Comparison of ENCODE assay signal across 11 cellular contexts in genomic region chr11:62667460-62667859, GRCh38. TPM values are rescaled to one million over a fixed set of nuclear protein-coding genes. Genes with fewer than 3 reads are reported as not detected.
DNase-seq lines count a peak whose midpoint lies in the region; ATAC-seq and TF ChIP-seq lines count a peak whose summit lies in the region.
"Had no signal": no experiment of that assay in that cellular context is flagged by ENCODE, and none has a peak within 500 bp of the region (broad histone marks: within the 10 kb centered on the region; RNA-seq: fewer than 3 reads in every experiment).

No MANE protein-coding gene starts in this region.

- H2AFZ ChIP-seq in Loucy (ENCODE audit: low read length) = no peak overlapping the region

- H3K36me3 Mint-ChIP-seq in activated naive CD8-positive, alpha-beta T cell treated with anti-CD3 and anti-CD28 coated beads, Interleukin-2, amount 10 ng/mL, durations not matched to agents 7 days and 5 days = peaks cover 18% of the 10 kb centered on the region
- H3K36me3 Mint-ChIP-seq in neural crest cell (ENCODE audit: low read depth) = peaks cover 18% of the 10 kb centered on the region

- no peaks in the 10 kb centered on the region for H3K27me3 ChIP-seq in DOHH2 (ENCODE audit: control insufficient read depth, low read length)
- no peaks in the 10 kb centered on the region for H3K27me3 ChIP-seq in Loucy (ENCODE audit: insufficient read depth, low read length, poor library complexity, severe bottlenecking)
- H3K27me3 ChIP-seq in suprapubic skin = no peaks in the 10 kb centered on the region
- H3K27me3 ChIP-seq: heart left ventricle had no signal

- H3K4me2 ChIP-seq in DOHH2 (ENCODE audit: low read length) (peak overlapping the region; percentile 99), Loucy (ENCODE audit: low read depth, low read length, poor library complexity, severe bottlenecking) (peak overlapping the region; percentile 79)

- H3K4me3 Mint-ChIP-seq in activated naive CD8-positive, alpha-beta T cell treated with anti-CD3 and anti-CD28 coated beads, Interleukin-2, amount 10 ng/mL, durations not matched to agents 7 days and 5 days = peak overlapping the region; percentile 49
- peak overlapping the region; percentile 100 for H3K4me3 Mint-ChIP-seq in neural crest cell

- no peaks in the 10 kb centered on the region for H3K27me3 Mint-ChIP-seq in activated naive CD8-positive, alpha-beta T cell treated with anti-CD3 and anti-CD28 coated beads, Interleukin-2, amount 10 ng/mL, durations not matched to agents 7 days and 5 days
- peaks cover 6% of the 10 kb centered on the region for H3K27me3 Mint-ChIP-seq in neural crest cell (ENCODE audit: low read depth)

- H3K27ac ChIP-seq in DOHH2 (ENCODE audit: low read depth, low read length) (peak overlapping the region; percentile 92), suprapubic skin (no peak overlapping the region)

- peaks cover 39% of the 10 kb centered on the region for H3K4me1 Mint-ChIP-seq in activated naive CD8-positive, alpha-beta T cell treated with anti-CD3 and anti-CD28 coated beads, Interleukin-2, amount 10 ng/mL, durations not matched to agents 7 days and 5 days
- peaks cover 59% of the 10 kb centered on the region for H3K4me1 Mint-ChIP-seq in neural crest cell

- no peak for ATAC-seq in activated naive CD8-positive, alpha-beta T cell treated with anti-CD3 and anti-CD28 coated beads, Interleukin-2, amount 10 ng/mL, durations not matched to agents 7 days and 5 days (ENCODE audit: low read depth)
- ATAC-seq in GM18873 (IDR thresholded peaks at IDR 0.05; ENCODE audit: low FRiP score, unreplicated experiment) = no peak
- ATAC-seq: heart left ventricle had no signal

- peaks cover 54% of the 10 kb centered on the region for H3K4me1 ChIP-seq in DOHH2 (ENCODE audit: control insufficient read depth, low read length)
- peaks cover 44% of the 10 kb centered on the region for H3K4me1 ChIP-seq in Loucy (ENCODE audit: insufficient read depth, low read length, poor library complexity, severe bottlenecking)
- H3K4me1 ChIP-seq in suprapubic skin = peaks cover 61% of the 10 kb centered on the region

- H3F3A ChIP-seq in DOHH2 (ENCODE audit: control insufficient read depth, insufficient read depth) = peaks cover 52% of the 10 kb centered on the region
- H3F3A ChIP-seq in Loucy (ENCODE audit: low read depth) = peaks cover 5% of the 10 kb centered on the region; the same call in 1 of the 2 replicates

- no peak for TF ChIP-seq EP300 in suprapubic skin (IDR thresholded peaks at IDR 0.05)

- no peak for TF ChIP-seq POLR2A in suprapubic skin (IDR thresholded peaks at IDR 0.05)

- no peaks in the 10 kb centered on the region for H3K9me3 Mint-ChIP-seq in activated naive CD8-positive, alpha-beta T cell treated with anti-CD3 and anti-CD28 coated beads, Interleukin-2, amount 10 ng/mL, durations not matched to agents 7 days and 5 days
- H3K9me3 Mint-ChIP-seq in neural crest cell = no peaks in the 10 kb centered on the region

- H3K4me3 ChIP-seq in DOHH2 (ENCODE audit: low read length) = peak overlapping the region; percentile 98
- no peak overlapping the region for H3K4me3 ChIP-seq in Loucy (ENCODE audit: low read length, poor library complexity, severe bottlenecking)
- no peak overlapping the region for H3K4me3 ChIP-seq in suprapubic skin

- H3K9me2 ChIP-seq in DOHH2 (replicated peaks; ENCODE audit: control insufficient read depth, low read length) (no peaks in the 10 kb centered on the region), Loucy (replicated peaks; ENCODE audit: low read depth, low read length) (no peaks in the 10 kb centered on the region)

- H3K36me3 ChIP-seq in DOHH2 (ENCODE audit: control insufficient read depth, low read length) (peaks cover 74% of the 10 kb centered on the region), Loucy (ENCODE audit: insufficient read depth, low read length) (peaks cover 5% of the 10 kb centered on the region; the same call in 1 of the 2 replicates), suprapubic skin (peaks cover 15% of the 10 kb centered on the region)

- WGBS in suprapubic skin = 100% methylated on average over 2 of the region's 2 CpGs

- POLR2A ChIA-PET in activated naive CD8-positive, alpha-beta T cell treated with anti-CD3 and anti-CD28 coated beads, Interleukin-2, amount 10 ng/mL, durations not matched to agents 7 days and 5 days (lab: Charles Lee) = interaction anchor here (0.5 to 7.0 kb wide), 14 partner anchors 8 to 243 kb away, joined by 3 to 187 read pairs (median 4); partner anchors contain the start of genes B3GAT3, EML3, GANAB and INTS5

- no peaks in the 10 kb centered on the region for H3K9me3 ChIP-seq in DOHH2 (ENCODE audit: control insufficient read depth, insufficient read depth, low read length)
- H3K9me3 ChIP-seq in Loucy (ENCODE audit: insufficient read depth, low read depth, low read length) = no peaks in the 10 kb centered on the region
- no peaks in the 10 kb centered on the region for H3K9me3 ChIP-seq in suprapubic skin
- H3K9me3 ChIP-seq: heart left ventricle had no signal

- H4K20me1 ChIP-seq in DOHH2 (ENCODE audit: control insufficient read depth, insufficient read depth, low read depth, low read length) = peaks cover 12% of the 10 kb centered on the region
- peaks cover 21% of the 10 kb centered on the region for H4K20me1 ChIP-seq in Loucy (ENCODE audit: insufficient read depth, low read length, poor library complexity, severe bottlenecking)

- H3K79me2 ChIP-seq in DOHH2 (ENCODE audit: control insufficient read depth, low read length) (peaks cover 87% of the 10 kb centered on the region), Loucy (ENCODE audit: insufficient read depth, low read length) (peaks cover 74% of the 10 kb centered on the region)

- TF ChIP-seq CTCF in DOHH2 (IDR thresholded peaks at IDR 0.05; ENCODE audit: low read depth, low read length, poor library complexity, severe bottlenecking) = no peak
- no peak for TF ChIP-seq CTCF in Loucy (conservative IDR thresholded peaks at IDR 0.05; ENCODE audit: low read length)
- no peak for TF ChIP-seq CTCF in neural crest cell (conservative IDR thresholded peaks at IDR 0.05)
- TF ChIP-seq CTCF in suprapubic skin (IDR thresholded peaks at IDR 0.05) = no peak

- H3K9ac ChIP-seq in Loucy (ENCODE audit: low read depth, low read length, poor library complexity, severe bottlenecking) = peak overlapping the region; percentile 89

- DNase-seq in activated naive CD8-positive, alpha-beta T cell treated with anti-CD3 and anti-CD28 coated beads, Interleukin-2, amount 10 ng/mL, durations not matched to agents 7 days and 5 days = no peak
- DNase-seq in neural crest cell (ENCODE audit: low read depth, low spot score) (no peak), GOT3 (lab: John Stamatoyannopoulos, UW) (no peak), suprapubic skin (ENCODE audit: low spot score in 2 of 2) (no peak), C1 segment of cervical spinal cord (lab: John Stamatoyannopoulos, UW) (no peak)
- DNase-seq: NCI-H187, SIG-M5 had no signal

- no peak overlapping the region for H3K27ac Mint-ChIP-seq in activated naive CD8-positive, alpha-beta T cell treated with anti-CD3 and anti-CD28 coated beads, Interleukin-2, amount 10 ng/mL, durations not matched to agents 7 days and 5 days
- no peak overlapping the region for H3K27ac Mint-ChIP-seq in neural crest cell (ENCODE audit: unreplicated experiment)

RNA-seq across cellular contexts. Expression of gene CSKMT, which starts 2.3 kb away (rescaled TPM):
- total RNA-seq in activated naive CD8-positive, alpha-beta T cell treated with anti-CD3 and anti-CD28 coated beads, Interleukin-2, amount 10 ng/mL, durations not matched to agents 7 days and 5 days = 10 to 100 TPM; 23.3 to 27.3 TPM
- total RNA-seq in neural crest cell = 57.0 and 60.0 TPM in 2 replicates
- total RNA-seq in suprapubic skin = 1 to 10 TPM; 2.8 to 6.0 (median 4.2) TPM

RNA-seq across cellular contexts. Expression of gene C11orf98, which starts 2.5 kb away (rescaled TPM):
- 100 to 1,000 TPM in 1 of 2 experiments, 10 to 100 TPM in 1; 99.9 to 104 TPM for total RNA-seq in activated naive CD8-positive, alpha-beta T cell treated with anti-CD3 and anti-CD28 coated beads, Interleukin-2, amount 10 ng/mL, durations not matched to agents 7 days and 5 days
- 97.4 and 115 TPM in 2 replicates for total RNA-seq in neural crest cell
- total RNA-seq in suprapubic skin = 10 to 100 TPM; 12.8 to 29.3 (median 25.7) TPM

RNA-seq across cellular contexts. Expression of gene UQCC3, which starts 4.0 kb away (rescaled TPM):
- 1 to 10 TPM; 6.7 to 6.8 TPM for total RNA-seq in activated naive CD8-positive, alpha-beta T cell treated with anti-CD3 and anti-CD28 coated beads, Interleukin-2, amount 10 ng/mL, durations not matched to agents 7 days and 5 days
- 15.0 and 15.6 TPM in 2 replicates for total RNA-seq in neural crest cell
- total RNA-seq in suprapubic skin = 10 to 100 TPM in 2 of 4 donors, 1 to 10 TPM in 2; 9.1 to 12.4 (median 9.8) TPM

RNA-seq across cellular contexts. Expression of gene LBHD1, which starts 4.6 kb away (rescaled TPM):
- total RNA-seq in activated naive CD8-positive, alpha-beta T cell treated with anti-CD3 and anti-CD28 coated beads, Interleukin-2, amount 10 ng/mL, durations not matched to agents 7 days and 5 days = 10 to 100 TPM; 23.5 to 23.6 TPM
- total RNA-seq in neural crest cell (7.0 and 7.8 TPM in 2 replicates), suprapubic skin (1 to 10 TPM; 1.7 to 8.7 (median 3.3) TPM)

RNA-seq across cellular contexts. Expression of gene UBXN1, which starts 11.4 kb away (rescaled TPM):
- 100 to 1,000 TPM; 135 to 136 TPM for total RNA-seq in activated naive CD8-positive, alpha-beta T cell treated with anti-CD3 and anti-CD28 coated beads, Interleukin-2, amount 10 ng/mL, durations not matched to agents 7 days and 5 days
- 103 and 113 TPM in 2 replicates for total RNA-seq in neural crest cell
- total RNA-seq in suprapubic skin = 100 to 1,000 TPM; 125 to 194 (median 143) TPM
